Comparison of ENCODE assay signal across 1 cellular context in genomic region chr6:142675925-142676324, GRCh38.
TF ChIP-seq lines count a peak whose summit lies in the region.

No MANE protein-coding gene starts in this region.

TF ChIP-seq in GM23338, 12 proteins besides CTCF, POLR2A, EP300 and RAD21 (continued from another document):
- TF ChIP-seq, protein P1, sequence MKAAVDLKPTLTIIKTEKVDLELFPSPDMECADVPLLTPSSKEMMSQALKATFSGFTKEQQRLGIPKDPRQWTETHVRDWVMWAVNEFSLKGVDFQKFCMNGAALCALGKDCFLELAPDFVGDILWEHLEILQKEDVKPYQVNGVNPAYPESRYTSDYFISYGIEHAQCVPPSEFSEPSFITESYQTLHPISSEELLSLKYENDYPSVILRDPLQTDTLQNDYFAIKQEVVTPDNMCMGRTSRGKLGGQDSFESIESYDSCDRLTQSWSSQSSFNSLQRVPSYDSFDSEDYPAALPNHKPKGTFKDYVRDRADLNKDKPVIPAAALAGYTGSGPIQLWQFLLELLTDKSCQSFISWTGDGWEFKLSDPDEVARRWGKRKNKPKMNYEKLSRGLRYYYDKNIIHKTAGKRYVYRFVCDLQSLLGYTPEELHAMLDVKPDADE (IDR thresholded peaks at IDR 0.05): no peak
- TF ChIP-seq POLR2AphosphoS5 (IDR thresholded peaks at IDR 0.05; ENCODE audit: low read depth): no peak
- no peak for TF ChIP-seq ZNF331 (CRISPR knock-in tag; IDR thresholded peaks at IDR 0.05; ENCODE audit: low read depth)
- no peak for TF ChIP-seq JUNB (IDR thresholded peaks at IDR 0.05; ENCODE audit: unreplicated experiment)
- no peak for TF ChIP-seq REST (IDR thresholded peaks at IDR 0.05; ENCODE audit: unreplicated experiment)
- no peak for TF ChIP-seq ZNF114 (CRISPR knock-in tag; IDR thresholded peaks at IDR 0.05)
